38 cellular contexts compared by ENCODE assay signal in the genomic region with DNA sequence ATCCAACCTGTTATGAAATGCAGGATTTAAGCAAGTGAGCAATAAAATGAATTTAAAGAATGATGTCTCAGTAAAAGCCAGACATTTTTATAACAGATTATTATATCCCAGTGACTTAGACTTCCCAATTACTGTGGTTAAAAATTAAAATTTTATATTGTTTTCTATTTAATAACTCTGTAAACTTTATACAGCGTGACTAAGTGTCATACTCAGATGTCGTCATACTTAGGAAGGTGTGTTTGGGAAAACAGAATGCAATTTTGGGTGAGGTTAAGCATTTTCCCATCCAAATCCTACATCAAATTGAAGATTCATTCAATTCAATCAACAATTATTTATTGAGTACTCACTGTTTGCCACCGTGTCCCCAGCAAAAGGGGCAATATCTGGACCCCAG. TPM values are rescaled to one million over a fixed set of nuclear protein-coding genes. Genes with fewer than 3 reads are reported as not detected.
"Had no signal": no experiment of that assay in that cellular context is flagged by ENCODE, and none has a peak within 500 bp of the region (broad histone marks: within the 10 kb centered on the region; RNA-seq: fewer than 3 reads in every experiment).

No MANE protein-coding gene starts in this region.

- H3K27me3 ChIP-seq: MG63 had no signal

- H3K4me2 ChIP-seq: KMS-11 had no signal

- H3K9me3 ChIP-seq: MG63 had no signal

- H3K9ac ChIP-seq: KMS-11 had no signal

- H3K36me3 ChIP-seq: MG63 had no signal

- H3K4me3 ChIP-seq: MG63 had no signal

- H3K27ac ChIP-seq: KMS-11 had no signal

- DNase-seq: Karpas-422, Kasumi-1, MG63, MM.1S, MV-4-11, NCI-H1048, NCI-H1092, NCI-H1092 treated with DMSO at 0.1 percent for 48 hours, NCI-H1105, NCI-H1105 treated with DMSO at 0.1 percent for 48 hours, NCI-H1417, NCI-H1417 treated with DMSO at 0.1 percent for 48 hours, NCI-H1436, NCI-H1436 treated with DMSO at 0.1 percent for 48 hours, NCI-H146, NCI-H1694, NCI-H1694 treated with DMSO at 0.1 percent for 48 hours, NCI-H187, NCI-H187 treated with DMSO at 0.1 percent for 48 hours, NCI-H1930, NCI-H2029, NCI-H2029 treated with DMSO at 0.1 percent for 48 hours, NCI-H2081, NCI-H2081 treated with DMSO at 0.1 percent for 48 hours, NCI-H2107, NCI-H2171, NCI-H2171 treated with DMSO at 0.1 percent for 48 hours, NCI-H226, NCI-H345, NCI-H446, NCI-H446 treated with DMSO at 0.1 percent for 48 hours, NCI-H510A, NCI-H510A treated with DMSO at 0.1 percent for 48 hours had no signal

RNA-seq across cellular contexts. Expression of gene FRMD1, which starts 31.4 kb away (rescaled TPM):
- total RNA-seq: LHCN-M2, M059J, MCF 10A, NCI-H460 had no signal
